ENCODE assay signal across 25 cellular contexts in the genomic region with DNA sequence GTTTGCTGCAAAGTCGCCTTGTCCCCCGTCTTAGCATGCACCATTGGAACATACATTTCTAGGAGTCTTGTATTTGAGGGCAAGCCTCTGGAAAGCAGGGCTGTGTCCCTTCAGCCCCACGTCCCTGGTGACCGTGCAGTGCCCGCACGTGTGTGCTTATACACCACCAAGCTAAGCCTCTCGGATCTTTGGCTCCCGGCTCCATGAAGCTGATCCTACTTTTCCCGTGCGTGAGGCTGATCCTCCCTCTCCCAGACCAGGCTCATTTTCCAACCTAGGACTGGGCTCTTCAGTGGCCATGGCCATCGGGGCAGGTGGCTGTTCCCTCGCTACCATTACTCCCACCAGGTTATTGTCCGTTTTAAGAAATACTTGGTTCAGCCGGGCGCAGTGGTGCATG. TPM values are rescaled to one million over a fixed set of nuclear protein-coding genes. Genes with fewer than 3 reads are reported as not detected.
A peak's percentile ranks its signal among the peaks of the same experiment; 100 is the strongest.
DNase-seq lines count a peak whose midpoint lies in the region; ATAC-seq, FAIRE-seq and TF ChIP-seq lines count a peak whose summit lies in the region.
"Had no signal": no experiment of that assay in that cellular context is flagged by ENCODE, and none has a peak within 500 bp of the region (broad histone marks: within the 10 kb centered on the region; RNA-seq: fewer than 3 reads in every experiment).

No MANE protein-coding gene starts in this region.

- H3K27ac Mint-ChIP-seq in stimulated activated naive CD8-positive, alpha-beta T cell treated with anti-CD3 and anti-CD28 coated beads, Interleukin-15, amount 100 ng/mL, for 72 hours = no peak overlapping the region
- H3K27ac Mint-ChIP-seq: CD8-positive, alpha-beta T cell had no signal

- no peak overlapping the region for H3K18ac ChIP-seq in IMR-90 (ENCODE audit: low read depth, low read length)

- no peak overlapping the region for H2AK5ac ChIP-seq in IMR-90 (ENCODE audit: low read depth, low read length)

- no peak for TF ChIP-seq CTCF in 22Rv1 (IDR thresholded peaks at IDR 0.05)
- TF ChIP-seq CTCF in IMR-90 (conservative IDR thresholded peaks at IDR 0.05; ENCODE audit: low read depth, low read length) = no peak
- TF ChIP-seq CTCF in GM12878 (IDR thresholded peaks at IDR 0.05 in 2 of 3, conservative IDR thresholded peaks at IDR 0.05 in 1 of 3; ENCODE audit: control insufficient read depth in 2 of 3, extremely low read depth in 1 of 3, insufficient read depth in 1 of 3, low read depth in 3 of 3, low read length in 3 of 3) = no peak
- TF ChIP-seq CTCF in HepG2 (CRISPR knock-in tag; IDR thresholded peaks at IDR 0.05) = no peak

- WGBS in IMR-90 (ENCODE audit: extremely low coverage in 2 of 2, insufficient read length in 1 of 2), 2 experiments = 96% methylated on average over 7 of the region's 15 CpGs; no CpG with 5 or more reads in 1 of the 2 experiments
- WGBS in GM12878 (ENCODE audit: insufficient coverage, insufficient replicate concordance, low lambda C conversion rate, missing lambda C conversion rate) = 98% methylated on average over 15 of the region's 15 CpGs
- 95% methylated on average over 15 of the region's 15 CpGs for WGBS in HepG2 (ENCODE audit: low lambda C conversion rate)

- H3K9ac ChIP-seq in IMR-90 (ENCODE audit: low read depth, low read length) (no peak overlapping the region), GM12878 (ENCODE audit: control insufficient read depth, insufficient read depth, low read length) (no peak overlapping the region), HepG2 (ENCODE audit: insufficient read depth, low read depth, low read length) (no peak overlapping the region)

- no peak overlapping the region for H3K23ac ChIP-seq in IMR-90 (ENCODE audit: low read depth, low read length)

- BruUV-seq in IMR-90 (replicated peaks; lab: Mats Ljungman, UMichigan) (no TSS peak), GM12878 (replicated peaks; lab: Mats Ljungman, UMichigan) (no TSS peak), HepG2 (replicated peaks; lab: Mats Ljungman, UMichigan) (no TSS peak)

- CTCF ChIA-PET in IMR-90 (lab: Yijun Ruan, JAX) = no interaction called here
- CTCF ChIA-PET in GM12878 (lab: Yijun Ruan, JAX) = no interaction called here
- CTCF ChIA-PET in HepG2 (lab: Yijun Ruan, JAX; ENCODE audit: low intra/inter-chr PET ratio, low total read pairs) = no interaction called here

- H3K4ac ChIP-seq in IMR-90 (ENCODE audit: low read depth, low read length) = no peak overlapping the region

- no peak overlapping the region for H3K56ac ChIP-seq in IMR-90 (ENCODE audit: extremely low read depth, insufficient read depth, low read length)

- no peak overlapping the region for H4K5ac ChIP-seq in IMR-90 (ENCODE audit: low read depth, low read length)

- dilution Hi-C loops in IMR-90 (cut with HindIII; ENCODE audit: low sequenced_read_pairs, unreplicated experiment) = no loop called here

- RAD21 ChIA-PET in GM12878 (lab: Charles Lee; ENCODE audit: unreplicated experiment) = no interaction called here

- SMC1A ChIA-PET in GM12878 (lab: Charles Lee; ENCODE audit: uncharacterized antibody, unreplicated experiment) = no interaction called here

- TF ChIP-seq EP300 in GM12878 (IDR thresholded peaks at IDR 0.05; ENCODE audit: borderline replicate concordance in 1 of 2, control insufficient read depth in 1 of 2, low read depth in 2 of 2, low read length in 2 of 2) = no peak
- no peak for TF ChIP-seq EP300 in HepG2 (IDR thresholded peaks at IDR 0.05; ENCODE audit: low read depth in 2 of 2, low read length in 2 of 2)
- no peak for TF ChIP-seq EP300 in HepG2 (CRISPR knock-in tag; IDR thresholded peaks at IDR 0.05; ENCODE audit: borderline replicate concordance)

- POLR2A ChIA-PET in IMR-90 (lab: Charles Lee; ENCODE audit: unreplicated experiment) = no interaction called here
- POLR2A ChIA-PET in GM12878 (lab: Charles Lee) = no interaction called here
- POLR2A ChIA-PET in HepG2 (lab: Yijun Ruan, JAX) = no interaction called here

- H4K91ac ChIP-seq in IMR-90 (ENCODE audit: insufficient read depth, low read depth, low read length) = no peak overlapping the region

- TF ChIP-seq RAD21 in IMR-90 (IDR thresholded peaks at IDR 0.05; ENCODE audit: low read length) (no peak), GM12878 (IDR thresholded peaks at IDR 0.05; ENCODE audit: insufficient read depth, low read depth, low read length) (no peak), HepG2 (CRISPR knock-in tag; IDR thresholded peaks at IDR 0.05) (no peak)

- no peak overlapping the region for H2AK9ac ChIP-seq in IMR-90 (replicated peaks; ENCODE audit: low read depth, low read length, poor library complexity)

- DNase-seq in IMR-90 (no peak), GM12878 (ENCODE audit: low read depth, low spot score) (no peak), HepG2 (ENCODE audit: low spot score) (no peak), NCI-H524 treated with DMSO at 0.1 percent for 48 hours (lab: John Stamatoyannopoulos, UW) (no peak)
- DNase-seq in stimulated activated naive CD8-positive, alpha-beta T cell treated with anti-CD3 and anti-CD28 coated beads, Interleukin-15, amount 100 ng/mL, for 72 hours = no peak
- no peak for DNase-seq in stimulated activated CD4-positive, alpha-beta T cell treated with anti-CD3 and anti-CD28 coated beads, Interleukin-15, amount 100 ng/mL, for 24 hours
- DNase-seq: C1 segment of cervical spinal cord; Caco-2; CD8-positive, alpha-beta T cell; Karpas-422; NCI-H1092; NCI-H1417 treated with DMSO at 0.1 percent for 48 hours; NCI-H1694 treated with DMSO at 0.1 percent for 48 hours; NCI-H2081; NCI-H2227 treated with DMSO at 0.1 percent for 48 hours; NCI-H69; RPMI8226; SHP77 had no signal

- no peak overlapping the region for H4K8ac ChIP-seq in IMR-90 (ENCODE audit: low read depth in 2 of 2, low read length in 2 of 2)

- intact Hi-C loops in IMR-90 (cut with micrococcal nuclease) = no loop called here
- intact Hi-C loops in GM12878 (cut with micrococcal nuclease; ENCODE audit: unreplicated experiment) = no loop called here
- intact Hi-C loops in HepG2 (cut with micrococcal nuclease; ENCODE audit: unreplicated experiment) = no loop called here

- H3K9me3 ChIP-seq in IMR-90 (ENCODE audit: control insufficient read depth, insufficient read depth, low read length) (no peaks in the 10 kb centered on the region), GM12878 (replicated peaks; ENCODE audit: control insufficient read depth, insufficient read depth, low read length) (no peaks in the 10 kb centered on the region), HepG2 (ENCODE audit: low read length) (no peaks in the 10 kb centered on the region)
- H3K9me3 ChIP-seq: Caco-2 had no signal

- no peak overlapping the region for H2BK15ac ChIP-seq in IMR-90 (ENCODE audit: low read depth, low read length)

- H3K79me1 ChIP-seq in IMR-90 (ENCODE audit: low read depth in 1 of 2, low read length in 2 of 2) = peaks cover 14 to 48% of the 10 kb centered on the region in 2 experiments

- no peak overlapping the region for H3K14ac ChIP-seq in IMR-90 (replicated peaks; ENCODE audit: low read depth, low read length)

- peaks cover 16% of the 10 kb centered on the region for H3K4me1 Mint-ChIP-seq in stimulated activated naive CD8-positive, alpha-beta T cell treated with anti-CD3 and anti-CD28 coated beads, Interleukin-15, amount 100 ng/mL, for 72 hours

- H3K4me2 ChIP-seq in IMR-90 (ENCODE audit: low read depth, low read length) (no peak overlapping the region), GM12878 (ENCODE audit: control insufficient read depth, insufficient read depth) (no peak overlapping the region), HepG2 (ENCODE audit: low read depth, low read length) (no peak overlapping the region)

- H2BK120ac ChIP-seq in IMR-90 (ENCODE audit: low read depth, low read length) = no peak overlapping the region

- H2BK5ac ChIP-seq in IMR-90 (ENCODE audit: low read depth, low read length, poor library complexity, severe bottlenecking) = no peak overlapping the region

- TF ChIP-seq POLR2A in IMR-90 (IDR thresholded peaks at IDR 0.05; ENCODE audit: low read depth, low read length) (no peak), GM12878 (IDR thresholded peaks at IDR 0.05; ENCODE audit: low read depth, low read length) (peak; percentile 53; the same call in 1 of the 2 replicates), HepG2 (IDR thresholded peaks at IDR 0.05; ENCODE audit: insufficient read depth in 1 of 2, low read depth in 2 of 2, low read length in 2 of 2) (no peak)

- FAIRE-seq in GM12878 (lab: Jason Lieb, UNC) (no peak), HepG2 (lab: Jason Lieb, UNC) (no peak)
- FAIRE-seq: A204.1, G401.6, GM19239, H54, HTR-8/SVneo had no signal

- H3K4me3 Mint-ChIP-seq in stimulated activated naive CD8-positive, alpha-beta T cell treated with anti-CD3 and anti-CD28 coated beads, Interleukin-15, amount 100 ng/mL, for 72 hours = no peak overlapping the region
- H3K4me3 Mint-ChIP-seq: CD8-positive, alpha-beta T cell had no signal

- H4K20me1 ChIP-seq in IMR-90 (ENCODE audit: insufficient read depth, low read length) (peaks cover 12% of the 10 kb centered on the region), GM12878 (ENCODE audit: control insufficient read depth, insufficient read depth) (no peaks in the 10 kb centered on the region), HepG2 (ENCODE audit: insufficient read depth, low read length) (no peaks in the 10 kb centered on the region; the same call in 1 of the 2 replicates)

- no peak for ATAC-seq in IMR-90 (ENCODE audit: low read depth)
- no peak for ATAC-seq in GM12878
- no peak; the same call in 2 of the 3 replicates for ATAC-seq in HepG2
- ATAC-seq in stimulated activated naive CD8-positive, alpha-beta T cell treated with anti-CD3 and anti-CD28 coated beads, Interleukin-15, amount 100 ng/mL, for 72 hours = no peak
- no peak for ATAC-seq in HG02588 (IDR thresholded peaks at IDR 0.05; ENCODE audit: unreplicated experiment)
- ATAC-seq: CD8-positive, alpha-beta T cell had no signal

- H2AFZ ChIP-seq in IMR-90 (replicated peaks; ENCODE audit: low read length, poor library complexity) (peak overlapping the region; percentile 13), GM12878 (ENCODE audit: control insufficient read depth, low read depth, low read length) (no peak overlapping the region), HepG2 (ENCODE audit: low read length) (no peak overlapping the region)

- H3K27me3 ChIP-seq in IMR-90 (ENCODE audit: control insufficient read depth, insufficient read depth, low read length) (no peaks in the 10 kb centered on the region), GM12878 (replicated peaks in 1 of 2; ENCODE audit: control insufficient read depth in 2 of 2, insufficient read depth in 2 of 2, low read length in 1 of 2) (no peaks in the 10 kb centered on the region), HepG2 (ENCODE audit: control insufficient read depth in 1 of 2, insufficient read depth in 2 of 2, low read length in 2 of 2) (no peaks in the 10 kb centered on the region)

- no peak overlapping the region for H3K4me3 ChIP-seq in IMR-90 (ENCODE audit: insufficient read depth, low read depth, low read length)
- H3K4me3 ChIP-seq in GM12878 = no peak overlapping the region
- no peak overlapping the region for H3K4me3 ChIP-seq in HepG2 (replicated peaks in 1 of 3; ENCODE audit: insufficient read depth in 1 of 3, low read depth in 2 of 3, low read length in 3 of 3)

- H3K9me3 Mint-ChIP-seq in stimulated activated naive CD8-positive, alpha-beta T cell treated with anti-CD3 and anti-CD28 coated beads, Interleukin-15, amount 100 ng/mL, for 72 hours = no peaks in the 10 kb centered on the region
- H3K9me3 Mint-ChIP-seq: CD8-positive, alpha-beta T cell had no signal

- peak overlapping the region; percentile 21; the same call in 1 of the 2 replicates for H3K27ac ChIP-seq in 22Rv1
- H3K27ac ChIP-seq in IMR-90 (ENCODE audit: insufficient read depth, low read length) = no peak overlapping the region
- no peak overlapping the region for H3K27ac ChIP-seq in GM12878 (ENCODE audit: control insufficient read depth, insufficient read depth)
- H3K27ac ChIP-seq in HepG2 (ENCODE audit: extremely low read length, insufficient read depth, low read length) = no peak overlapping the region

- no peaks in the 10 kb centered on the region for H3K27me3 Mint-ChIP-seq in stimulated activated naive CD8-positive, alpha-beta T cell treated with anti-CD3 and anti-CD28 coated beads, Interleukin-15, amount 100 ng/mL, for 72 hours

- in situ Hi-C loops in IMR-90 (cut with MboI; ENCODE audit: low sequenced_read_pairs) = no loop called here
- in situ Hi-C loops in GM12878 (cut with MboI) = no loop called here
- in situ Hi-C loops in HepG2 (cut with HindIII; ENCODE audit: extremely low pct_ligation_motif_present, low pct_unique_long_range_greater_than_20kb) = no loop called here

- peaks cover 9% of the 10 kb centered on the region for H3K9me1 ChIP-seq in IMR-90 (ENCODE audit: insufficient read depth, low read length)

- H3K4me1 ChIP-seq in IMR-90 (ENCODE audit: control insufficient read depth, insufficient read depth, low read length) (no peaks in the 10 kb centered on the region), GM12878 (ENCODE audit: control insufficient read depth, insufficient read depth, low read length) (no peaks in the 10 kb centered on the region; the same call in 1 of the 2 replicates), HepG2 (ENCODE audit: insufficient read depth, low read length) (peaks cover 33% of the 10 kb centered on the region)
- H3K4me1 ChIP-seq: Caco-2 had no signal

- H3K36me3 ChIP-seq in IMR-90 (ENCODE audit: control insufficient read depth, insufficient read depth, low read length) (peaks cover 86% of the 10 kb centered on the region), GM12878 (ENCODE audit: control insufficient read depth in 2 of 2, insufficient read depth in 2 of 2, low read length in 1 of 2) (peaks cover 34 to 67% of the 10 kb centered on the region in 2 experiments), HepG2 (replicated peaks in 1 of 2; ENCODE audit: control insufficient read depth in 1 of 2, insufficient read depth in 2 of 2, low read length in 2 of 2) (peaks cover 52 to 96% of the 10 kb centered on the region in 2 experiments)

- H3K79me2 ChIP-seq in GM12878 (ENCODE audit: control insufficient read depth, insufficient read depth, low read length) = no peaks in the 10 kb centered on the region
- H3K79me2 ChIP-seq in HepG2 (ENCODE audit: insufficient read depth, low read length) = no peaks in the 10 kb centered on the region

- H2BK20ac ChIP-seq in IMR-90 (ENCODE audit: low read depth, low read length) = no peak overlapping the region

RNA-seq across cellular contexts. Expression of a gene that starts 14.3 kb away (rescaled TPM):
- total RNA-seq in IMR-90 (2012; rRNA removed) (55.4 and 56.1 TPM in 2 replicates), GM12878 (2014; rRNA removed) (237 and 266 TPM in 2 replicates), GM12878 (2014; rRNA removed; fragmentation: Illumina TruSeq; extraction: Trizol) (107 and 109 TPM in 2 replicates), GM12878 (2021) (351 and 364 TPM in 2 replicates), HepG2 (2016; rRNA removed; fragmentation: Illumina TruSeq; extraction: Trizol) (90.3 and 107 TPM in 2 replicates)
- polyA plus RNA-seq in IMR-90 (2012; rRNA removed) (206 and 232 TPM in 2 replicates), GM12878 (2011; rRNA removed) (47.7 and 170 TPM in 2 replicates), GM12878 (2014; fragmentation: Illumina TruSeq; extraction: Trizol) (132 and 233 TPM in 2 replicates), GM12878 (2014; fragmentation: Nextera tagmentation; extraction: Ambion mirVana) (100 to 1,000 TPM; 106 to 131 TPM), GM12878 (2014; rRNA removed) (118 and 151 TPM in 2 replicates), GM12878 (2016; fragmentation: Nextera tagmentation; extraction: Ambion mirVana) (100 to 1,000 TPM; 491 to 530 TPM), HepG2 (2011; rRNA removed) (81.4 and 90.1 TPM in 2 replicates)
- 161 and 191 TPM in 2 replicates for polyA plus RNA-seq in IMR-90 (2012; cell fraction: cytosol; rRNA removed)
- polyA plus RNA-seq in IMR-90 (2012; cell fraction: nucleus; rRNA removed; ENCODE audit: low replicate concordance) = 83.5 and 115 TPM in 2 replicates
- total RNA-seq in GM12878 (2013; cell fraction: nucleolus; rRNA removed) = 72.2 and 76.1 TPM in 2 replicates
- 98.8 TPM for polyA plus RNA-seq in GM12878 (2011; ENCODE audit: low read depth)
- 135 and 168 TPM in 2 replicates for polyA plus RNA-seq in GM12878 (2011; cell fraction: cytosol; rRNA removed)
- 180 and 224 TPM in 2 replicates for polyA plus RNA-seq in GM12878 (2011; cell fraction: nucleus; rRNA removed)
- polyA plus RNA-seq in GM12878 (2012) = 161 and 211 TPM in 2 replicates
- 94.0 and 114 TPM in 2 replicates for polyA minus RNA-seq in GM12878 (2011; rRNA and poly(A)+ RNA removed)
- 144 and 146 TPM in 2 replicates for polyA minus RNA-seq in GM12878 (2011; cell fraction: cytosol; rRNA and poly(A)+ RNA removed)
- polyA minus RNA-seq in GM12878 (2011; cell fraction: nucleus; rRNA and poly(A)+ RNA removed) = 43.5 and 74.1 TPM in 2 replicates
- total RNA-seq in HepG2 (2016; cell fraction: cytosol; rRNA removed; fragmentation: Illumina TruSeq; extraction: Trizol; ENCODE audit: low read depth) = 35.9 and 38.8 TPM in 2 replicates
- total RNA-seq in HepG2 (2016; cell fraction: insoluble cytoplasmic fraction; rRNA removed; fragmentation: Illumina TruSeq; extraction: Trizol) = 93.0 and 94.6 TPM in 2 replicates
- 44.2 and 48.6 TPM in 2 replicates for total RNA-seq in HepG2 (2016; cell fraction: membrane; rRNA removed; fragmentation: Illumina TruSeq; extraction: Trizol)
- 45.4 and 53.0 TPM in 2 replicates for total RNA-seq in HepG2 (2016; cell fraction: nucleus; rRNA removed; fragmentation: Illumina TruSeq; extraction: Trizol)
- 48.1 and 61.9 TPM in 2 replicates for polyA plus RNA-seq in HepG2 (2011; cell fraction: cytosol; rRNA removed)
- 51.2 and 52.4 TPM in 2 replicates for polyA plus RNA-seq in HepG2 (2011; cell fraction: nucleus; rRNA removed)
- polyA plus RNA-seq in HepG2 (2012) = 126 and 145 TPM in 2 replicates
- polyA plus RNA-seq in HepG2 (2016; cell fraction: cytosol; fragmentation: Illumina TruSeq; extraction: Trizol; ENCODE audit: low read depth) = 80.9 and 96.5 TPM in 2 replicates
- polyA plus RNA-seq in HepG2 (2016; cell fraction: insoluble cytoplasmic fraction; fragmentation: Illumina TruSeq; extraction: Trizol; ENCODE audit: low read depth) = 203 and 256 TPM in 2 replicates
- polyA plus RNA-seq in HepG2 (2016; cell fraction: membrane; fragmentation: Illumina TruSeq; extraction: Trizol; ENCODE audit: low read depth) = 77.6 and 81.5 TPM in 2 replicates
- 113 and 123 TPM in 2 replicates for polyA plus RNA-seq in HepG2 (2016; cell fraction: nucleus; fragmentation: Illumina TruSeq; extraction: Trizol; ENCODE audit: insufficient read depth, low read depth)
- 189 and 195 TPM in 2 replicates for polyA minus RNA-seq in HepG2 (2011; rRNA and poly(A)+ RNA removed; ENCODE audit: low replicate concordance)
- 86.4 and 103 TPM in 2 replicates for polyA minus RNA-seq in HepG2 (2011; cell fraction: cytosol; rRNA and poly(A)+ RNA removed)
- polyA minus RNA-seq in HepG2 (2011; cell fraction: nucleus; rRNA and poly(A)+ RNA removed) = 29.9 and 37.8 TPM in 2 replicates

RNA-seq across cellular contexts. Expression of a gene that starts 14.5 kb away (rescaled TPM):
- total RNA-seq in IMR-90 (2012; rRNA removed) (70.0 and 73.8 TPM in 2 replicates), GM12878 (2014; rRNA removed) (40.2 and 43.4 TPM in 2 replicates), GM12878 (2014; rRNA removed; fragmentation: Illumina TruSeq; extraction: Trizol) (38.0 and 38.8 TPM in 2 replicates), GM12878 (2021) (25.6 and 29.3 TPM in 2 replicates), HepG2 (2016; rRNA removed; fragmentation: Illumina TruSeq; extraction: Trizol) (23.9 and 28.0 TPM in 2 replicates)
- polyA plus RNA-seq in IMR-90 (2012; rRNA removed) (53.9 and 66.1 TPM in 2 replicates), GM12878 (2011; rRNA removed) (23.8 and 34.6 TPM in 2 replicates), GM12878 (2014; fragmentation: Illumina TruSeq; extraction: Trizol) (44.3 and 58.3 TPM in 2 replicates), GM12878 (2014; fragmentation: Nextera tagmentation; extraction: Ambion mirVana) (10 to 100 TPM; 18.4 to 33.3 TPM), GM12878 (2014; rRNA removed) (39.7 and 46.7 TPM in 2 replicates), GM12878 (2016; fragmentation: Nextera tagmentation; extraction: Ambion mirVana) (10 to 100 TPM; 61.4 to 65.9 TPM), HepG2 (2011; rRNA removed) (36.0 and 38.3 TPM in 2 replicates)
- polyA plus RNA-seq in IMR-90 (2012; cell fraction: cytosol; rRNA removed) = 40.2 and 55.4 TPM in 2 replicates
- polyA plus RNA-seq in IMR-90 (2012; cell fraction: nucleus; rRNA removed; ENCODE audit: low replicate concordance) = 23.0 and 50.8 TPM in 2 replicates
- 16.9 and 17.2 TPM in 2 replicates for total RNA-seq in GM12878 (2013; cell fraction: nucleolus; rRNA removed)
- 36.9 TPM for polyA plus RNA-seq in GM12878 (2011; ENCODE audit: low read depth)
- polyA plus RNA-seq in GM12878 (2011; cell fraction: cytosol; rRNA removed) = 32.1 and 44.0 TPM in 2 replicates
- polyA plus RNA-seq in GM12878 (2011; cell fraction: nucleus; rRNA removed) = 22.8 and 23.2 TPM in 2 replicates
- polyA plus RNA-seq in GM12878 (2012) = 28.9 and 42.6 TPM in 2 replicates
- 17.1 and 19.3 TPM in 2 replicates for polyA minus RNA-seq in GM12878 (2011; rRNA and poly(A)+ RNA removed)
- 4.1 and 5.6 TPM in 2 replicates for polyA minus RNA-seq in GM12878 (2011; cell fraction: cytosol; rRNA and poly(A)+ RNA removed)
- 4.7 and 7.5 TPM in 2 replicates for polyA minus RNA-seq in GM12878 (2011; cell fraction: nucleus; rRNA and poly(A)+ RNA removed)
- total RNA-seq in HepG2 (2016; cell fraction: cytosol; rRNA removed; fragmentation: Illumina TruSeq; extraction: Trizol; ENCODE audit: low read depth) = 13.7 and 16.8 TPM in 2 replicates
- 21.2 and 33.5 TPM in 2 replicates for total RNA-seq in HepG2 (2016; cell fraction: insoluble cytoplasmic fraction; rRNA removed; fragmentation: Illumina TruSeq; extraction: Trizol)
- total RNA-seq in HepG2 (2016; cell fraction: membrane; rRNA removed; fragmentation: Illumina TruSeq; extraction: Trizol) = 15.6 and 15.7 TPM in 2 replicates
- 13.0 and 16.7 TPM in 2 replicates for total RNA-seq in HepG2 (2016; cell fraction: nucleus; rRNA removed; fragmentation: Illumina TruSeq; extraction: Trizol)
- 47.3 and 50.3 TPM in 2 replicates for polyA plus RNA-seq in HepG2 (2011; cell fraction: cytosol; rRNA removed)
- polyA plus RNA-seq in HepG2 (2011; cell fraction: nucleus; rRNA removed) = 19.1 and 23.0 TPM in 2 replicates
- 20.3 and 22.3 TPM in 2 replicates for polyA plus RNA-seq in HepG2 (2012)
- 17.6 and 20.9 TPM in 2 replicates for polyA plus RNA-seq in HepG2 (2016; cell fraction: cytosol; fragmentation: Illumina TruSeq; extraction: Trizol; ENCODE audit: low read depth)
- 42.1 and 47.6 TPM in 2 replicates for polyA plus RNA-seq in HepG2 (2016; cell fraction: insoluble cytoplasmic fraction; fragmentation: Illumina TruSeq; extraction: Trizol; ENCODE audit: low read depth)
- polyA plus RNA-seq in HepG2 (2016; cell fraction: membrane; fragmentation: Illumina TruSeq; extraction: Trizol; ENCODE audit: low read depth) = 19.0 and 20.3 TPM in 2 replicates
- polyA plus RNA-seq in HepG2 (2016; cell fraction: nucleus; fragmentation: Illumina TruSeq; extraction: Trizol; ENCODE audit: insufficient read depth, low read depth) = 26.3 and 27.9 TPM in 2 replicates
- polyA minus RNA-seq in HepG2 (2011; rRNA and poly(A)+ RNA removed; ENCODE audit: low replicate concordance) = 18.8 and 29.8 TPM in 2 replicates
- 7.5 and 9.2 TPM in 2 replicates for polyA minus RNA-seq in HepG2 (2011; cell fraction: cytosol; rRNA and poly(A)+ RNA removed)
- 8.9 and 10.7 TPM in 2 replicates for polyA minus RNA-seq in HepG2 (2011; cell fraction: nucleus; rRNA and poly(A)+ RNA removed)
